38 cellular contexts compared by ENCODE assay signal in the genomic region with DNA sequence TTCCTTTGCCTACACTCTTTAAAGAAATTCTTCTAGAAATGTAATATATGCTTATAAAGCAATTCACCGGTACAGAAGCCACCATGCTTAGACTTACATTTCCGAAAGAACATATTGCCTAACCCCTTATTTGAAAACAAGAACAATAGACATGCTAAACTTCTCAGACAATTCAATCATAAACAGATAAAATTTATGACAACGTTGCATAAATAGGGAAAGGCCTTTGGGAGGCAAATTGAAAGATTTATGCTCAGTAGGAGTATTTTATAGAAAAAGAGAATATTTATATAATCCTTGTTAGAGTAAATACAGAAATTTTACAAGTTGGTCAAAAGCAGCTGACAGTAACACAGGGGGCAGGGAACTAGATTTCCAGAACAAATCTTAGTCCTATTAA. TPM values are rescaled to one million over a fixed set of nuclear protein-coding genes. Genes with fewer than 3 reads are reported as not detected.
"Had no signal": no experiment of that assay in that cellular context is flagged by ENCODE, and none has a peak within 500 bp of the region (broad histone marks: within the 10 kb centered on the region; RNA-seq: fewer than 3 reads in every experiment).

No MANE protein-coding gene starts in this region.

- FAIRE-seq: astrocyte, TTC549 had no signal

- H3K4me3 Mint-ChIP-seq: activated CD4-positive, alpha-beta memory T cell treated with anti-CD3 and anti-CD28 coated beads, Interleukin-2, amount 10 ng/mL, durations not matched to agents 7 days and 5 days; activated CD4-positive, alpha-beta T cell treated with anti-CD3 and anti-CD28 coated beads for 36 hours; activated CD4-positive, alpha-beta T cell treated with anti-CD3 and anti-CD28 coated beads, Interleukin-2, amount 10 ng/mL, durations not matched to agents 7 days and 5 days; activated CD8-positive, alpha-beta memory T cell treated with anti-CD3 and anti-CD28 coated beads, Interleukin-2, amount 10 ng/mL, durations not matched to agents 7 days and 5 days; activated CD8-positive, alpha-beta T cell treated with anti-CD3 and anti-CD28 coated beads, Interleukin-2, amount 10 ng/mL, durations not matched to agents 7 days and 5 days; activated naive CD4-positive, alpha-beta T cell treated with anti-CD3 and anti-CD28 coated beads for 36 hours; activated naive CD8-positive, alpha-beta T cell treated with anti-CD3 and anti-CD28 coated beads for 36 hours; activated T-cell treated with anti-CD3 and anti-CD28 coated beads, Interleukin-2, amount 50 U/mL, for 24 hours; activated T-helper 17 cell treated with anti-CD3 and anti-CD28 coated beads, Interleukin-2, amount 50 U/mL, for 72 hours; T-helper 1 cell treated with Interleukin-12 subunit alpha and Interleukin-12 subunit beta and Interleukin-4 antibody, amounts not matched to agents 30 μg/mL and 1 μg/mL, for 36 hours; T-helper 2 cell treated with Interferon-gamma antibody and Interleukin-4, amounts not matched to agents 5 μg/mL and 100 μg/mL, for 36 hours; WTC11 had no signal

- DNase-seq: activated CD4-positive, alpha-beta memory T cell treated with anti-CD3 and anti-CD28 coated beads, Interleukin-2, amount 10 ng/mL, durations not matched to agents 7 days and 5 days; activated CD4-positive, alpha-beta T cell treated with anti-CD3 and anti-CD28 coated beads for 1 hour; activated CD4-positive, alpha-beta T cell treated with anti-CD3 and anti-CD28 coated beads for 36 hours; activated CD4-positive, alpha-beta T cell treated with anti-CD3 and anti-CD28 coated beads for 48 hours; activated CD4-positive, alpha-beta T cell treated with anti-CD3 and anti-CD28 coated beads, Interleukin-2, amount 10 ng/mL, durations not matched to agents 7 days and 5 days; activated CD4-positive, alpha-beta T cell treated with anti-CD3 and anti-CD28 coated beads, Interleukin-2, amount 50 U/mL, for 48 hours; activated CD4-positive, CD25-positive, alpha-beta regulatory T cell; activated CD8-positive, alpha-beta memory T cell treated with anti-CD3 and anti-CD28 coated beads for 24 hours; activated CD8-positive, alpha-beta memory T cell treated with anti-CD3 and anti-CD28 coated beads, Interleukin-2, amount 10 ng/mL, durations not matched to agents 7 days and 5 days; activated CD8-positive, alpha-beta memory T cell treated with anti-CD3 and anti-CD28 coated beads, Interleukin-2, amount 50 U/mL, for 48 hours; activated CD8-positive, alpha-beta T cell treated with anti-CD3 and anti-CD28 coated beads, Interleukin-2, amount 10 ng/mL, durations not matched to agents 7 days and 5 days; activated effector memory CD4-positive, alpha-beta T cell treated with anti-CD3 and anti-CD28 coated beads, Interleukin-2, amount 50 U/mL, for 16 hours; activated gamma-delta T cell treated with Interleukin-2 at 50 U/mL for 16 hours; activated naive CD4-positive, alpha-beta T cell; activated naive CD4-positive, alpha-beta T cell treated with anti-CD3 and anti-CD28 coated beads for 36 hours; activated naive CD4-positive, alpha-beta T cell treated with anti-CD3 and anti-CD28 coated beads, Interleukin-2, amount 50 U/mL, for 16 hours; activated naive CD8-positive, alpha-beta T cell treated with anti-CD3 and anti-CD28 coated beads for 36 hours; activated T-cell treated with anti-CD3 and anti-CD28 coated beads, Interleukin-2, amount 50 U/mL, for 24 hours; activated T-cell treated with anti-CD3 and anti-CD28 coated beads, Interleukin-2, amount 50 U/mL, for 48 hours; adrenal gland; amniotic stem cell; aorta; body of pancreas; brain microvascular endothelial cell; central memory CD4-positive, alpha-beta T cell; T-helper 1 cell; T-helper 2 cell; T-helper 9 cell; WERI-Rb-1 had no signal

- ATAC-seq: activated CD4-positive, alpha-beta T cell treated with anti-CD3 and anti-CD28 coated beads for 36 hours; activated CD4-positive, CD25-positive, alpha-beta regulatory T cell treated with anti-CD3 and anti-CD28 coated beads, Interleukin-2, amount 50 U/mL, for 24 hours; activated CD8-positive, alpha-beta memory T cell treated with anti-CD3 and anti-CD28 coated beads, Interleukin-2, amount 10 ng/mL, durations not matched to agents 7 days and 5 days; activated CD8-positive, alpha-beta T cell treated with anti-CD3 and anti-CD28 coated beads, Interleukin-2, amount 10 ng/mL, durations not matched to agents 7 days and 5 days; activated naive CD4-positive, alpha-beta T cell treated with anti-CD3 and anti-CD28 coated beads, Interleukin-2, amount 50 U/mL, for 72 hours; activated T-helper 17 cell treated with anti-CD3 and anti-CD28 coated beads, Interleukin-2, amount 50 U/mL, for 72 hours; body of pancreas; WTC11 had no signal

- H3K27ac ChIP-seq: adrenal gland, body of pancreas, brain microvascular endothelial cell, breast epithelium, WERI-Rb-1 had no signal

- H3K4me1 ChIP-seq: adrenal gland, body of pancreas, breast epithelium had no signal

- H3K36me3 ChIP-seq: adrenal gland, brain microvascular endothelial cell, breast epithelium, WERI-Rb-1 had no signal

- H3K36me3 Mint-ChIP-seq: activated CD8-positive, alpha-beta memory T cell treated with anti-CD3 and anti-CD28 coated beads, Interleukin-2, amount 10 ng/mL, durations not matched to agents 7 days and 5 days; activated naive CD4-positive, alpha-beta T cell treated with anti-CD3 and anti-CD28 coated beads, Interleukin-2, amount 50 U/mL, for 72 hours; activated naive CD8-positive, alpha-beta T cell treated with anti-CD3 and anti-CD28 coated beads for 36 hours; WTC11 had no signal

- H3K9me3 Mint-ChIP-seq: activated CD4-positive, alpha-beta memory T cell treated with anti-CD3 and anti-CD28 coated beads, Interleukin-2, amount 10 ng/mL, durations not matched to agents 7 days and 5 days; activated CD4-positive, alpha-beta T cell treated with anti-CD3 and anti-CD28 coated beads, Interleukin-2, amount 10 ng/mL, durations not matched to agents 7 days and 5 days; activated naive CD4-positive, alpha-beta T cell treated with anti-CD3 and anti-CD28 coated beads for 36 hours; activated naive CD8-positive, alpha-beta T cell treated with anti-CD3 and anti-CD28 coated beads for 36 hours; activated T-cell treated with anti-CD3 and anti-CD28 coated beads, Interleukin-2, amount 50 U/mL, for 24 hours; activated T-helper 17 cell treated with anti-CD3 and anti-CD28 coated beads, Interleukin-2, amount 50 U/mL, for 72 hours; T-helper 1 cell treated with Interleukin-12 subunit alpha and Interleukin-12 subunit beta and Interleukin-4 antibody, amounts not matched to agents 30 μg/mL and 1 μg/mL, for 36 hours had no signal

- H3K27me3 ChIP-seq: adrenal gland, body of pancreas, brain microvascular endothelial cell, breast epithelium had no signal

- H3K27me3 Mint-ChIP-seq: activated CD4-positive, alpha-beta T cell treated with anti-CD3 and anti-CD28 coated beads, Interleukin-2, amount 10 ng/mL, durations not matched to agents 7 days and 5 days; activated naive CD8-positive, alpha-beta T cell treated with anti-CD3 and anti-CD28 coated beads for 36 hours had no signal

- H3K9me3 ChIP-seq: adrenal gland, body of pancreas, breast epithelium had no signal

- H3K4me3 ChIP-seq: adrenal gland, body of pancreas, breast epithelium had no signal

- H3K4me1 Mint-ChIP-seq: activated CD4-positive, alpha-beta memory T cell treated with anti-CD3 and anti-CD28 coated beads, Interleukin-2, amount 10 ng/mL, durations not matched to agents 7 days and 5 days; activated CD4-positive, alpha-beta T cell treated with anti-CD3 and anti-CD28 coated beads for 36 hours; activated CD4-positive, alpha-beta T cell treated with anti-CD3 and anti-CD28 coated beads, Interleukin-2, amount 10 ng/mL, durations not matched to agents 7 days and 5 days; activated CD8-positive, alpha-beta memory T cell treated with anti-CD3 and anti-CD28 coated beads, Interleukin-2, amount 10 ng/mL, durations not matched to agents 7 days and 5 days; activated naive CD8-positive, alpha-beta T cell treated with anti-CD3 and anti-CD28 coated beads for 36 hours; activated T-helper 17 cell treated with anti-CD3 and anti-CD28 coated beads, Interleukin-2, amount 50 U/mL, for 72 hours; WTC11 had no signal

- H3K27ac Mint-ChIP-seq: activated CD4-positive, alpha-beta memory T cell treated with anti-CD3 and anti-CD28 coated beads, Interleukin-2, amount 10 ng/mL, durations not matched to agents 7 days and 5 days; activated CD4-positive, alpha-beta T cell treated with anti-CD3 and anti-CD28 coated beads for 36 hours; activated CD4-positive, alpha-beta T cell treated with anti-CD3 and anti-CD28 coated beads, Interleukin-2, amount 10 ng/mL, durations not matched to agents 7 days and 5 days; activated CD8-positive, alpha-beta memory T cell treated with anti-CD3 and anti-CD28 coated beads, Interleukin-2, amount 10 ng/mL, durations not matched to agents 7 days and 5 days; activated CD8-positive, alpha-beta T cell treated with anti-CD3 and anti-CD28 coated beads, Interleukin-2, amount 10 ng/mL, durations not matched to agents 7 days and 5 days; activated naive CD4-positive, alpha-beta T cell treated with anti-CD3 and anti-CD28 coated beads for 36 hours; activated naive CD4-positive, alpha-beta T cell treated with anti-CD3 and anti-CD28 coated beads, Interleukin-2, amount 50 U/mL, for 72 hours; activated naive CD8-positive, alpha-beta T cell treated with anti-CD3 and anti-CD28 coated beads for 36 hours; activated T-cell treated with anti-CD3 and anti-CD28 coated beads, Interleukin-2, amount 50 U/mL, for 24 hours; activated T-helper 17 cell treated with anti-CD3 and anti-CD28 coated beads, Interleukin-2, amount 50 U/mL, for 72 hours; T-helper 1 cell treated with Interleukin-12 subunit alpha and Interleukin-12 subunit beta and Interleukin-4 antibody, amounts not matched to agents 30 μg/mL and 1 μg/mL, for 36 hours; T-helper 2 cell treated with Interferon-gamma antibody and Interleukin-4, amounts not matched to agents 5 μg/mL and 100 μg/mL, for 36 hours; WTC11 had no signal

RNA-seq across cellular contexts. Expression of a gene that starts 16.2 kb away (rescaled TPM):
- total RNA-seq: activated CD4-positive, alpha-beta T cell treated with anti-CD3 and anti-CD28 coated beads for 36 hours; activated CD4-positive, alpha-beta T cell treated with anti-CD3 and anti-CD28 coated beads, Interleukin-2, amount 10 ng/mL, durations not matched to agents 7 days and 5 days; activated CD8-positive, alpha-beta T cell treated with anti-CD3 and anti-CD28 coated beads, Interleukin-2, amount 10 ng/mL, durations not matched to agents 7 days and 5 days; activated naive CD4-positive, alpha-beta T cell treated with anti-CD3 and anti-CD28 coated beads for 36 hours; adrenal gland; aorta; astrocyte; body of pancreas; WTC11 had no signal
- polyA plus RNA-seq: adrenal gland had no signal
